ENCODE assay signal across 8 cellular contexts in genomic region chr9:33265211-33265885, GRCh38. TPM values are rescaled to one million over a fixed set of nuclear protein-coding genes. Genes with fewer than 3 reads are reported as not detected.
DNase-seq lines count a peak whose midpoint lies in the region; ATAC-seq and TF ChIP-seq lines count a peak whose summit lies in the region.

No MANE protein-coding gene starts in this region.

- H3K9ac ChIP-seq in duodenal mucosa (ENCODE audit: low read depth in 1 of 2, low read length in 2 of 2), result peak overlapping the region; percentile 82 to 94

- H3K36me3 ChIP-seq in BE2C (peaks cover 32% of the 10 kb centered on the region), duodenal mucosa (ENCODE audit: control insufficient read depth in 1 of 2, insufficient read depth in 2 of 2, low read length in 2 of 2) (peaks cover 31 to 47% of the 10 kb centered on the region in 2 donors)

- peaks cover 37 to 44% of the 10 kb centered on the region in 2 donors for H3K4me1 Mint-ChIP-seq in natural killer cell treated with Interleukin-12 subunit alpha and Interleukin-12 subunit beta and Interleukin-15 and Interleukin-18, amount 100 ng/mL, for 72 hours (ENCODE audit: low read depth in 2 of 2)

- ATAC-seq in natural killer cell treated with Interleukin-12 subunit alpha and Interleukin-12 subunit beta and Interleukin-15 and Interleukin-18, amount 100 ng/mL, for 72 hours, result no peak

- H3K9me3 Mint-ChIP-seq in natural killer cell treated with Interleukin-12 subunit alpha and Interleukin-12 subunit beta and Interleukin-15 and Interleukin-18, amount 100 ng/mL, for 72 hours, result no peaks in the 10 kb centered on the region

- TF ChIP-seq CTCF in BE2C (IDR thresholded peaks at IDR 0.05; ENCODE audit: low read depth, low read length) (no peak), LNCaP clone FGC (IDR thresholded peaks at IDR 0.05; ENCODE audit: control insufficient read depth, extremely low read depth, insufficient read depth) (no peak)

- DNase-seq in BE2C (no peak), LNCaP clone FGC (ENCODE audit: low read depth) (no peak), globus pallidus (ENCODE audit: low spot score) (no peak), NCI-H748 treated with DMSO at 0.1 percent for 48 hours (lab: John Stamatoyannopoulos, UW) (no peak), OCI-M1 (lab: John Stamatoyannopoulos, UW) (no peak)
- no peak for DNase-seq in natural killer cell treated with Interleukin-12 subunit alpha and Interleukin-12 subunit beta and Interleukin-15 and Interleukin-18, amount 100 ng/mL, for 72 hours (ENCODE audit: low spot score)
- no peak for DNase-seq in stimulated activated CD4-positive, alpha-beta T cell treated with anti-CD3 and anti-CD28 coated beads, Interleukin-2, amount 100 ng/mL, for 48 hours

- peak overlapping the region; percentile 99 for H3K4me3 Mint-ChIP-seq in natural killer cell treated with Interleukin-12 subunit alpha and Interleukin-12 subunit beta and Interleukin-15 and Interleukin-18, amount 100 ng/mL, for 72 hours

- no peaks in the 10 kb centered on the region for H3K9me3 ChIP-seq in BE2C
- no peaks in the 10 kb centered on the region for H3K9me3 ChIP-seq in duodenal mucosa (ENCODE audit: control insufficient read depth in 1 of 2, low read length in 2 of 2)

- peak overlapping the region; percentile 82 for H3K4me3 ChIP-seq in BE2C (ENCODE audit: low read depth, low read length)
- peak overlapping the region; percentile 89 for H3K4me3 ChIP-seq in LNCaP clone FGC (ENCODE audit: low read depth, low read length)
- peak overlapping the region; percentile 94 to 97 for H3K4me3 ChIP-seq in duodenal mucosa (ENCODE audit: low read depth in 1 of 2, low read length in 2 of 2)

- H3K27ac Mint-ChIP-seq in natural killer cell treated with Interleukin-12 subunit alpha and Interleukin-12 subunit beta and Interleukin-15 and Interleukin-18, amount 100 ng/mL, for 72 hours, result peak overlapping the region; percentile 95 to 98

- H3K27ac ChIP-seq in duodenal mucosa (ENCODE audit: low read depth, low read length), result peak overlapping the region; percentile 76

- H3K27me3 Mint-ChIP-seq in natural killer cell treated with Interleukin-12 subunit alpha and Interleukin-12 subunit beta and Interleukin-15 and Interleukin-18, amount 100 ng/mL, for 72 hours, result no peaks in the 10 kb centered on the region

- H3K36me3 Mint-ChIP-seq in natural killer cell treated with Interleukin-12 subunit alpha and Interleukin-12 subunit beta and Interleukin-15 and Interleukin-18, amount 100 ng/mL, for 72 hours, result peaks cover 35% of the 10 kb centered on the region

- no peaks in the 10 kb centered on the region for H3K27me3 ChIP-seq in BE2C
- no peaks in the 10 kb centered on the region for H3K27me3 ChIP-seq in duodenal mucosa (ENCODE audit: control insufficient read depth in 1 of 2, insufficient read depth in 2 of 2, low read length in 2 of 2)

- H3K4me1 ChIP-seq in BE2C, result no peaks in the 10 kb centered on the region; the same call in 1 of the 2 replicates
- peaks cover 24 to 33% of the 10 kb centered on the region in 2 donors for H3K4me1 ChIP-seq in duodenal mucosa (ENCODE audit: control insufficient read depth in 1 of 2, insufficient read depth in 2 of 2, low read length in 2 of 2)

RNA-seq across cellular contexts. Expression of gene CHMP5, which starts 0.5 kb away (rescaled TPM):
- polyA plus RNA-seq in BE2C (2012; ENCODE audit: insufficient read depth, insufficient read length, low read depth), result 57.8 TPM
- total RNA-seq in natural killer cell treated with Interleukin-12 subunit alpha and Interleukin-12 subunit beta and Interleukin-15 and Interleukin-18, amount 100 ng/mL, for 72 hours, result 10 to 100 TPM; 40.8 to 63.2 TPM

RNA-seq across cellular contexts. Expression of gene BAG1, which starts 0.8 kb away (rescaled TPM):
- polyA plus RNA-seq in BE2C (2012; ENCODE audit: insufficient read depth, insufficient read length, low read depth), result 92.6 TPM
- 100 to 1,000 TPM in 1 of 2 donors, 10 to 100 TPM in 1; 46.1 to 115 TPM for total RNA-seq in natural killer cell treated with Interleukin-12 subunit alpha and Interleukin-12 subunit beta and Interleukin-15 and Interleukin-18, amount 100 ng/mL, for 72 hours

RNA-seq across cellular contexts. Expression of gene NFX1, which starts 25.0 kb away (rescaled TPM):
- polyA plus RNA-seq in BE2C (2012; ENCODE audit: insufficient read depth, insufficient read length, low read depth), result 30.2 TPM
- 10 to 100 TPM; 41.6 to 57.9 TPM for total RNA-seq in natural killer cell treated with Interleukin-12 subunit alpha and Interleukin-12 subunit beta and Interleukin-15 and Interleukin-18, amount 100 ng/mL, for 72 hours

RNA-seq across cellular contexts. Expression of gene SPINK4, which starts 25.4 kb away (rescaled TPM):
- polyA plus RNA-seq in BE2C (2012; ENCODE audit: insufficient read depth, insufficient read length, low read depth), result not detected
- not detected for total RNA-seq in natural killer cell treated with Interleukin-12 subunit alpha and Interleukin-12 subunit beta and Interleukin-15 and Interleukin-18, amount 100 ng/mL, for 72 hours
